20 cellular contexts compared by ENCODE assay signal in the genomic region with DNA sequence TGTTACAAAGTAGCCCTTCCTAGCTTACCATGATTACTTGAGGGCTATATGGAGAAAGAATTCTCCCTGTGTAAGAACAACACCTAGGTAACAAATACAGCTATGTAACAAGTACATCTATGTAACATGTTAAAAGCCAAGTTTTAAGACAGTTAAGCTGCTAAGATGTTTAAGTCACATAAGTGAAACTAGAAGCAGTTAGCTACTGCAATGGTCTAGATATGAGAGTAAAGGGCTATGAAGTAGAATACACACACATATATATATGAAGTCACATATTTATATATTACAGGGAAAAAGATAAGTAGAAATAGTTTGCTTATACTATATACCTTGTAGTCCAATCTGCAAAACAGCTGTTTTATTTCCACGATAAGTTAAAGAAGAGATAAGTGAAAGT. TPM values are rescaled to one million over a fixed set of nuclear protein-coding genes. Genes with fewer than 3 reads are reported as not detected.
DNase-seq lines count a peak whose midpoint lies in the region; ATAC-seq and TF ChIP-seq lines count a peak whose summit lies in the region.
"Had no signal": no experiment of that assay in that cellular context is flagged by ENCODE, and none has a peak within 500 bp of the region (broad histone marks: within the 10 kb centered on the region; RNA-seq: fewer than 3 reads in every experiment).

No MANE protein-coding gene starts in this region.

- no peak for TF ChIP-seq CTCF in ovary (IDR thresholded peaks at IDR 0.05)
- TF ChIP-seq CTCF in gastroesophageal sphincter (IDR thresholded peaks at IDR 0.05): no peak
- TF ChIP-seq CTCF in WERI-Rb-1 (IDR thresholded peaks at IDR 0.05; ENCODE audit: low read depth, low read length): no peak

- H3K9me3 ChIP-seq in ovary (no peaks in the 10 kb centered on the region), gastroesophageal sphincter (no peaks in the 10 kb centered on the region), MG63 (no peaks in the 10 kb centered on the region), WERI-Rb-1 (ENCODE audit: severe bottlenecking) (no peaks in the 10 kb centered on the region)
- H3K9me3 ChIP-seq: Peyer's patch, vagina had no signal

- no peak overlapping the region for H3K4me3 ChIP-seq in ovary
- H3K4me3 ChIP-seq in gastroesophageal sphincter: no peak overlapping the region
- no peak overlapping the region for H3K4me3 ChIP-seq in MG63
- H3K4me3 ChIP-seq in WERI-Rb-1 (ENCODE audit: low read depth, low read length): no peak overlapping the region
- H3K4me3 ChIP-seq: Peyer's patch, vagina had no signal

- no peaks in the 10 kb centered on the region for H3K4me1 ChIP-seq in ovary (ENCODE audit: insufficient read depth)
- H3K4me1 ChIP-seq in gastroesophageal sphincter: no peaks in the 10 kb centered on the region
- H3K4me1 ChIP-seq: Peyer's patch, vagina had no signal

- H3K27ac ChIP-seq in ovary (no peak overlapping the region), gastroesophageal sphincter (no peak overlapping the region), WERI-Rb-1 (no peak overlapping the region)
- H3K27ac ChIP-seq: Peyer's patch, vagina had no signal

- DNase-seq in ovary: no peak
- DNase-seq in MG63: no peak
- DNase-seq in WERI-Rb-1: no peak
- DNase-seq: activated CD4-positive, alpha-beta T cell treated with anti-CD3 and anti-CD28 coated beads, Interleukin-2, amount 50 U/mL, for 4 hours; activated T-cell treated with anti-CD3 and anti-CD28 coated beads, Interleukin-2, amount 50 U/mL, for 4 hours; CD4-positive, alpha-beta T cell; DND-41; head of caudate nucleus; mammary epithelial cell; naive thymus-derived CD4-positive, alpha-beta T cell; NCI-H2029; NCI-H526 treated with DMSO at 0.1 percent for 48 hours; Peyer's patch; stimulated activated naive CD8-positive, alpha-beta T cell treated with anti-CD3 and anti-CD28 coated beads, Interleukin-15, amount 100 ng/mL, for 72 hours had no signal

- 59 to 74% (median 72%) methylated on average over 1 of the region's 1 CpG for WGBS in ovary, 3 donors
- WGBS in gastroesophageal sphincter (ENCODE audit: low coverage in 1 of 2), 2 donors: 82 to 83% methylated on average over 1 of the region's 1 CpG

- H3K27me3 ChIP-seq in ovary (no peaks in the 10 kb centered on the region), gastroesophageal sphincter (no peaks in the 10 kb centered on the region), MG63 (no peaks in the 10 kb centered on the region), WERI-Rb-1 (ENCODE audit: insufficient read depth, low read depth, severe bottlenecking) (no peaks in the 10 kb centered on the region)
- H3K27me3 ChIP-seq: Peyer's patch, vagina had no signal

- TF ChIP-seq POLR2A in ovary (IDR thresholded peaks at IDR 0.05) (no peak), gastroesophageal sphincter (IDR thresholded peaks at IDR 0.05) (no peak)

- H3K36me3 ChIP-seq in ovary: no peaks in the 10 kb centered on the region
- H3K36me3 ChIP-seq in gastroesophageal sphincter: peaks cover 0 to 23% of the 10 kb centered on the region in 2 donors
- H3K36me3 ChIP-seq in MG63: no peaks in the 10 kb centered on the region; the same call in 1 of the 2 replicates
- peaks cover 8% of the 10 kb centered on the region; the same call in 1 of the 2 replicates for H3K36me3 ChIP-seq in WERI-Rb-1

- ATAC-seq in GM18511 (IDR thresholded peaks at IDR 0.05; ENCODE audit: unreplicated experiment): peak; percentile 54
- ATAC-seq in GM19463 (IDR thresholded peaks at IDR 0.05; ENCODE audit: unreplicated experiment): peak; percentile 23
- peak; percentile 50 for ATAC-seq in HG02678 (IDR thresholded peaks at IDR 0.05; ENCODE audit: unreplicated experiment)
- ATAC-seq in HG03354 (IDR thresholded peaks at IDR 0.05; ENCODE audit: poor library complexity, severe bottlenecking, unreplicated experiment): peak; percentile 37
- ATAC-seq in gastroesophageal sphincter: no peak
- ATAC-seq: activated T-cell treated with anti-CD3 and anti-CD28 coated beads, Interleukin-2, amount 50 U/mL, for 4 hours; naive thymus-derived CD4-positive, alpha-beta T cell; stimulated activated naive CD8-positive, alpha-beta T cell treated with anti-CD3 and anti-CD28 coated beads, Interleukin-15, amount 100 ng/mL, for 72 hours had no signal

- TF ChIP-seq EP300 in ovary (IDR thresholded peaks at IDR 0.05) (no peak), gastroesophageal sphincter (IDR thresholded peaks at IDR 0.05) (no peak)

- intact Hi-C loops in ovary (cut with DNase I): no loop called here

RNA-seq across cellular contexts. Expression of a gene that starts 14.4 kb away (rescaled TPM):
- 10 to 100 TPM; 17.0 to 33.0 (median 25.3) TPM for total RNA-seq in ovary
- polyA plus RNA-seq in ovary: 10 to 100 TPM; 12.3 to 15.0 TPM
- 10 to 100 TPM; 17.9 to 32.7 (median 25.6) TPM for total RNA-seq in gastroesophageal sphincter
- 10.5 and 47.3 TPM in 2 replicates for total RNA-seq in MG63 (2014; rRNA removed; shearing (Covaris generic); ENCODE audit: low replicate concordance)
